In the genomic region with DNA sequence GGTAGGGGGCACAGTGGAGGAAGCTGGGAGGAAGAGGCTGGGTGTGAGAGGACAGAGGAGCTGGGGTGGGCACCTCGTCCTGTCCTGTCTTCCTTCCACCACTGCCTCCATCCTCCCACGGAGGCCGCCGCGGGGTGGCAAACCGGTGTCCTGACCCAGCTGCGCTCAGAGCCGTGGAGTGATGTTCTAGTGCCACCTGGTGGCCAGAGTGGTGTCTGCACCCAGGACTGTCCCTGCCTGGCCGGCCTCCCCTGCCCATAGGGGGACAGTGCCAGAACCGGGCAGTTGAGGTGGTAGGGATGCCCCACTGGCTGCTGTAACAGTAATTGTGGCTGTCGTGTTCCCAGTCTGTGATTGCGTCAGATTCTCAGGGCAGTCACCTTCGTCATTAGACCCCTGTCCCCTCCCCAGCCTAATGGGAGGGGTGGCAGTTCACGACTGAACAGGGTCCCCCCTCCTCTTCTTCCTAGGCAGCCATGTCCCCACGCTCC, we compare ENCODE assay signal across 9 cellular contexts. TPM values are rescaled to one million over a fixed set of nuclear protein-coding genes. Genes with fewer than 3 reads are reported as not detected.
DNase-seq lines count a peak whose midpoint lies in the region; ATAC-seq and TF ChIP-seq lines count a peak whose summit lies in the region.
"Had no signal": no experiment of that assay in that cellular context is flagged by ENCODE, and none has a peak within 500 bp of the region (broad histone marks: within the 10 kb centered on the region; RNA-seq: fewer than 3 reads in every experiment).

No MANE protein-coding gene starts in this region.

- H3K9ac ChIP-seq in liver (ENCODE audit: low read depth in 1 of 2, low read length in 2 of 2): no peak overlapping the region

- H3K4me3 Mint-ChIP-seq in HFFc6 (no peak overlapping the region), chondrocyte (ENCODE audit: unreplicated experiment) (no peak overlapping the region)
- H3K4me3 Mint-ChIP-seq in activated CD4-positive, alpha-beta T cell treated with anti-CD3 and anti-CD28 coated beads, Interleukin-2, amount 10 ng/mL, durations not matched to agents 24 days and 14 days: no peak overlapping the region

- no peak overlapping the region for H3K27ac ChIP-seq in liver (ENCODE audit: low read depth in 1 of 2, low read length in 2 of 2)
- H3K27ac ChIP-seq: SK-N-MC had no signal

- H3K36me3 Mint-ChIP-seq in HFFc6 (ENCODE audit: low read depth): no peaks in the 10 kb centered on the region
- H3K36me3 Mint-ChIP-seq in activated CD4-positive, alpha-beta T cell treated with anti-CD3 and anti-CD28 coated beads, Interleukin-2, amount 10 ng/mL, durations not matched to agents 24 days and 14 days (ENCODE audit: low read depth): peaks cover 4% of the 10 kb centered on the region
- H3K36me3 Mint-ChIP-seq in chondrocyte (ENCODE audit: low read depth): no peaks in the 10 kb centered on the region

- TF ChIP-seq CTCF in HFFc6 (IDR thresholded peaks at IDR 0.05): peak; percentile 99
- TF ChIP-seq CTCF in chondrocyte (IDR thresholded peaks at IDR 0.05): peak; percentile 94
- TF ChIP-seq CTCF in liver (IDR thresholded peaks at IDR 0.05; ENCODE audit: low read depth, low read length, missing input control): peak; percentile 99

- H3K9me3 ChIP-seq in liver (ENCODE audit: control insufficient read depth in 4 of 4, low read length in 3 of 4): no peaks in the 10 kb centered on the region

- intact Hi-C loops in activated CD4-positive, alpha-beta T cell treated with anti-CD3 and anti-CD28 coated beads, Interleukin-2, amount 10 ng/mL, durations not matched to agents 24 days and 14 days (cut with micrococcal nuclease): loop anchor here (1.0 kb wide), 3 partner anchors 51 to 138 kb away; partner anchors contain the start of gene RPL18A

- peak; percentile 81 for DNase-seq in COLO668 (lab: John Stamatoyannopoulos, UW; ENCODE audit: unreplicated experiment)
- peak; percentile 69 for DNase-seq in HFFc6
- DNase-seq in NCI-H510A (lab: John Stamatoyannopoulos, UW): peak; percentile 31
- DNase-seq in activated CD4-positive, alpha-beta T cell treated with anti-CD3 and anti-CD28 coated beads, Interleukin-2, amount 10 ng/mL, durations not matched to agents 24 days and 14 days: peak; percentile 96
- DNase-seq in chondrocyte (ENCODE audit: low spot score): no peak
- peak; percentile 73 to 79 (median 76) for DNase-seq in stimulated activated CD4-positive, alpha-beta T cell treated with anti-CD3 and anti-CD28 coated beads, TNF-alpha, amount 100 ng/mL, for 4 hours (ENCODE audit: low read depth in 3 of 3)

- no peak for ATAC-seq in HG03175 (IDR thresholded peaks at IDR 0.05; ENCODE audit: unreplicated experiment)

- H3K27ac Mint-ChIP-seq in HFFc6: peak overlapping the region; percentile 31; the same call in 1 of the 2 replicates
- no peak overlapping the region for H3K27ac Mint-ChIP-seq in activated CD4-positive, alpha-beta T cell treated with anti-CD3 and anti-CD28 coated beads, Interleukin-2, amount 10 ng/mL, durations not matched to agents 24 days and 14 days
- H3K27ac Mint-ChIP-seq in chondrocyte (ENCODE audit: unreplicated experiment): no peak overlapping the region

- H3K9me3 Mint-ChIP-seq in HFFc6 (no peaks in the 10 kb centered on the region), chondrocyte (ENCODE audit: low read depth) (no peaks in the 10 kb centered on the region)
- H3K9me3 Mint-ChIP-seq in activated CD4-positive, alpha-beta T cell treated with anti-CD3 and anti-CD28 coated beads, Interleukin-2, amount 10 ng/mL, durations not matched to agents 24 days and 14 days: no peaks in the 10 kb centered on the region

- no peak overlapping the region for H3K4me3 ChIP-seq in liver (ENCODE audit: low read depth in 1 of 3, low read length in 3 of 3)
- H3K4me3 ChIP-seq: SK-N-MC had no signal

- no peaks in the 10 kb centered on the region for H3K36me3 ChIP-seq in liver (ENCODE audit: control insufficient read depth in 4 of 4, insufficient read depth in 3 of 4, low read depth in 1 of 4, low read length in 3 of 4)

- H3K27me3 ChIP-seq in liver (ENCODE audit: control insufficient read depth in 4 of 4, insufficient read depth in 4 of 4, low read length in 3 of 4): no peaks in the 10 kb centered on the region

- H3K4me1 ChIP-seq in liver (ENCODE audit: control insufficient read depth in 4 of 4, insufficient read depth in 4 of 4, low read length in 3 of 4): peaks cover 4 to 10% (median 6%) of the 10 kb centered on the region in 4 donors

- H3K27me3 Mint-ChIP-seq in HFFc6 (ENCODE audit: insufficient read depth) (peaks cover 4% of the 10 kb centered on the region), chondrocyte (ENCODE audit: low read depth) (peaks cover 5% of the 10 kb centered on the region)
- peaks cover 4% of the 10 kb centered on the region for H3K27me3 Mint-ChIP-seq in activated CD4-positive, alpha-beta T cell treated with anti-CD3 and anti-CD28 coated beads, Interleukin-2, amount 10 ng/mL, durations not matched to agents 24 days and 14 days

- peaks cover 12% of the 10 kb centered on the region for H3K4me1 Mint-ChIP-seq in HFFc6 (ENCODE audit: low read depth)
- H3K4me1 Mint-ChIP-seq in activated CD4-positive, alpha-beta T cell treated with anti-CD3 and anti-CD28 coated beads, Interleukin-2, amount 10 ng/mL, durations not matched to agents 24 days and 14 days: peaks cover 12% of the 10 kb centered on the region
- H3K4me1 Mint-ChIP-seq in chondrocyte (ENCODE audit: low read depth): peaks cover 9% of the 10 kb centered on the region

- peak; percentile 92 to 98 for TF ChIP-seq RAD21 in liver (IDR thresholded peaks at IDR 0.05)

- 9% methylated on average over 15 of the region's 15 CpGs for WGBS in liver

TF ChIP-seq in liver, 16 proteins besides CTCF, POLR2A, EP300 and RAD21:
- TF ChIP-seq SP1 (IDR thresholded peaks at IDR 0.05) (no peak), NR2F2 (IDR thresholded peaks at IDR 0.05) (no peak), YY1 (IDR thresholded peaks at IDR 0.05) (no peak), HNF4A (conservative IDR thresholded peaks at IDR 0.05) (no peak)
- TF ChIP-seq, protein P1, sequence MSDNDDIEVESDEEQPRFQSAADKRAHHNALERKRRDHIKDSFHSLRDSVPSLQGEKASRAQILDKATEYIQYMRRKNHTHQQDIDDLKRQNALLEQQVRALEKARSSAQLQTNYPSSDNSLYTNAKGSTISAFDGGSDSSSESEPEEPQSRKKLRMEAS (IDR thresholded peaks at IDR 0.05): no peak
- TF ChIP-seq, protein P2, sequence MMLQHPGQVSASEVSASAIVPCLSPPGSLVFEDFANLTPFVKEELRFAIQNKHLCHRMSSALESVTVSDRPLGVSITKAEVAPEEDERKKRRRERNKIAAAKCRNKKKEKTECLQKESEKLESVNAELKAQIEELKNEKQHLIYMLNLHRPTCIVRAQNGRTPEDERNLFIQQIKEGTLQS (IDR thresholded peaks at IDR 0.05): no peak

RNA-seq across cellular contexts. Expression of gene ARRDC2, which starts 11.1 kb away (rescaled TPM):
- total RNA-seq in HFFc6 (2021; fragmentation: NEBNext Ultra II Directional; extraction: Animal tissue kit (Norgen Biotek cat#: 25700)): 1 to 10 TPM; 5.3 to 8.1 (median 7.0) TPM
- total RNA-seq in activated CD4-positive, alpha-beta T cell treated with anti-CD3 and anti-CD28 coated beads, Interleukin-2, amount 10 ng/mL, durations not matched to agents 24 days and 14 days: 41.3 and 41.7 TPM in 2 replicates
- total RNA-seq in chondrocyte: 12.2 to 19.8 TPM (median 17.8 TPM) in 3 replicates
- 10 to 100 TPM in 1 of 2 donors, 1 to 10 TPM in 1; 7.6 to 32.3 TPM for total RNA-seq in liver
- polyA plus RNA-seq in liver: 1 to 10 TPM; 2.7 to 5.3 TPM

RNA-seq across cellular contexts. Expression of gene KCNN1, which starts 30.0 kb away (rescaled TPM):
- not detected for total RNA-seq in HFFc6 (2021; fragmentation: NEBNext Ultra II Directional; extraction: Animal tissue kit (Norgen Biotek cat#: 25700))
- total RNA-seq in activated CD4-positive, alpha-beta T cell treated with anti-CD3 and anti-CD28 coated beads, Interleukin-2, amount 10 ng/mL, durations not matched to agents 24 days and 14 days: 0.62 TPM in 1 of 2 replicates, not detected in the other
- total RNA-seq in chondrocyte (0.31 TPM in 1 of 3 replicates, not detected in the others), liver (under 1 TPM; 0.05 to 0.08 TPM)
- polyA plus RNA-seq in liver: under 1 TPM in 1 of 2 donors, not detected in 1; 0.05 TPM
